Comparison of ENCODE assay signal across 8 cellular contexts in genomic region chr9:35732185-35733108, GRCh38. TPM values are rescaled to one million over a fixed set of nuclear protein-coding genes. Genes with fewer than 3 reads are reported as not detected.
DNase-seq lines count a peak whose midpoint lies in the region; ATAC-seq and TF ChIP-seq lines count a peak whose summit lies in the region.

Gene CREB3 (plus strand): TSS chr9:35732666. CDS start chr9:35732773, 107 bp downstream.
Gene TLN1 (minus strand): TSS chr9:35732195. CDS start chr9:35725694, 6,501 bp downstream.

- H3K4me1 ChIP-seq in thymus (ENCODE audit: control insufficient read depth, insufficient read depth, low read length), result peaks cover 46% of the 10 kb centered on the region

- no peak within 1 kb of the TSS for H3K4me3 Mint-ChIP-seq in activated naive CD8-positive, alpha-beta T cell
- no peak within 1 kb of the TSS for H3K4me3 Mint-ChIP-seq in osteocyte (ENCODE audit: unreplicated experiment)

- WGBS in thymus, result under 1% methylated on average over 60 of the region's 60 CpGs

- no peak for TF ChIP-seq CTCF in GM12864 (IDR thresholded peaks at IDR 0.05; ENCODE audit: low read depth, low read length, missing control alignments)
- TF ChIP-seq CTCF in osteocyte (IDR thresholded peaks at IDR 0.05), result no peak

- H3K27ac Mint-ChIP-seq in activated naive CD8-positive, alpha-beta T cell, result peak within 1 kb of the TSS; percentile 91
- H3K27ac Mint-ChIP-seq in osteocyte (ENCODE audit: unreplicated experiment), result no peak within 1 kb of the TSS

- no peaks in the 10 kb centered on the region for H3K27me3 Mint-ChIP-seq in activated naive CD8-positive, alpha-beta T cell
- no peaks in the 10 kb centered on the region for H3K27me3 Mint-ChIP-seq in osteocyte (ENCODE audit: unreplicated experiment)

- H3K9me3 ChIP-seq in thymus (ENCODE audit: control insufficient read depth), result no peaks in the 10 kb centered on the region

- peak; percentile 82 for ATAC-seq in HG02642 (IDR thresholded peaks at IDR 0.05; ENCODE audit: poor library complexity, unreplicated experiment)

- peaks cover 25% of the 10 kb centered on the region for H3K4me1 Mint-ChIP-seq in activated naive CD8-positive, alpha-beta T cell (ENCODE audit: low read depth)
- peaks cover 36% of the 10 kb centered on the region for H3K4me1 Mint-ChIP-seq in osteocyte (ENCODE audit: unreplicated experiment)

- peak within 1 kb of the TSS; percentile 83 for H3K27ac ChIP-seq in thymus (ENCODE audit: low read depth)

- no peaks in the 10 kb centered on the region for H3K9me3 Mint-ChIP-seq in activated naive CD8-positive, alpha-beta T cell (ENCODE audit: low read depth)
- H3K9me3 Mint-ChIP-seq in osteocyte (ENCODE audit: unreplicated experiment), result no peaks in the 10 kb centered on the region

- peaks cover 23% of the 10 kb centered on the region for H3K36me3 ChIP-seq in thymus (ENCODE audit: control insufficient read depth, insufficient read depth)

- DNase-seq in GM12864 (ENCODE audit: low read depth) (peak; percentile 94), NCI-H1105 (lab: John Stamatoyannopoulos, UW) (peak; percentile 96), SKM-1 treated with dmso at 0.1 percent for 144 hours (lab: John Stamatoyannopoulos, UW; ENCODE audit: unreplicated experiment) (peak; percentile 98), glomerular visceral epithelial cell (ENCODE audit: extremely low spot score) (peak; percentile 99), osteocyte (ENCODE audit: extremely low spot score, unreplicated experiment) (peak; percentile 99)

- H3K36me3 Mint-ChIP-seq in activated naive CD8-positive, alpha-beta T cell, result peaks cover 2% of the 10 kb centered on the region
- peaks cover 17% of the 10 kb centered on the region for H3K36me3 Mint-ChIP-seq in osteocyte (ENCODE audit: unreplicated experiment)

- peak within 1 kb of the TSS; percentile 71 for H3K4me3 ChIP-seq in GM12864 (ENCODE audit: low read depth, low read length)
- H3K4me3 ChIP-seq in thymus (ENCODE audit: low read length), result peak within 1 kb of the TSS; percentile 74

- H3K27me3 ChIP-seq in thymus (ENCODE audit: control insufficient read depth, insufficient read depth), result no peaks in the 10 kb centered on the region

RNA-seq across cellular contexts. Expression of gene CREB3, which starts in this region (rescaled TPM):
- 39.0 and 45.4 TPM in 2 replicates for total RNA-seq in osteocyte
- 25.6 TPM for polyA plus RNA-seq in thymus

RNA-seq across cellular contexts. Expression of gene TLN1, which starts in this region (rescaled TPM):
- total RNA-seq in osteocyte, result 433 and 439 TPM in 2 replicates
- polyA plus RNA-seq in thymus, result 74.5 TPM

Comparison
In these comparisons a context has a peak if more than half of its experiments do, and no peak if none do; other contexts are left out.
1. Peak in every context shown above with its lines: DNase-seq, ATAC-seq, H3K4me3 ChIP-seq and H3K27ac ChIP-seq.